In genomic region chr3:139355937-139356336, GRCh38 we compare ENCODE assay signal across 1 cellular context.
TF ChIP-seq lines count a peak whose summit lies in the region.

No MANE protein-coding gene starts in this region.

TF ChIP-seq in HepG2, 621 proteins besides CTCF, POLR2A, EP300 and RAD21:
- TF ChIP-seq THYN1 (CRISPR knock-in tag; IDR thresholded peaks at IDR 0.05; ENCODE audit: borderline replicate concordance, low read depth) (no peak), PBX2 (CRISPR knock-in tag; IDR thresholded peaks at IDR 0.05) (no peak), ZBTB3 (CRISPR knock-in tag; IDR thresholded peaks at IDR 0.05; ENCODE audit: borderline replicate concordance, low read depth) (no peak), POLR2AphosphoS5 (IDR thresholded peaks at IDR 0.05; ENCODE audit: low read depth, low read length) (0 out of 2 replicates have a peak, but pooled peaks have one; percentile 20), ZNF451 (CRISPR knock-in tag; IDR thresholded peaks at IDR 0.05) (no peak), GFI1 (CRISPR knock-in tag; IDR thresholded peaks at IDR 0.05; ENCODE audit: borderline replicate concordance) (no peak), HIVEP1 (CRISPR knock-in tag; IDR thresholded peaks at IDR 0.05) (no peak), ZFYVE20 (CRISPR knock-in tag; IDR thresholded peaks at IDR 0.05; ENCODE audit: borderline replicate concordance, low read depth) (no peak), RFXANK (CRISPR knock-in tag; IDR thresholded peaks at IDR 0.05) (no peak), MED1 (CRISPR knock-in tag; IDR thresholded peaks at IDR 0.05) (no peak), ZNF18 (CRISPR knock-in tag; IDR thresholded peaks at IDR 0.05; ENCODE audit: insufficient replicate concordance) (no peak), BCL3 (CRISPR knock-in tag; IDR thresholded peaks at IDR 0.05) (no peak), SRF (IDR thresholded peaks at IDR 0.05; ENCODE audit: low read depth, low read length) (no peak), ZNF678 (CRISPR knock-in tag; IDR thresholded peaks at IDR 0.05) (no peak), ZBTB10 (CRISPR knock-in tag; IDR thresholded peaks at IDR 0.05; ENCODE audit: borderline replicate concordance) (no peak), RBM22 (optimal IDR thresholded peaks at IDR 0.05; ENCODE audit: low read length) (peak; percentile 86), SRY (CRISPR knock-in tag; IDR thresholded peaks at IDR 0.05) (no peak)
